21 cellular contexts compared by ENCODE assay signal in genomic region chr22:19680287-19680881, GRCh38. TPM values are rescaled to one million over a fixed set of nuclear protein-coding genes. Genes with fewer than 3 reads are reported as not detected.
DNase-seq lines count a peak whose midpoint lies in the region; FAIRE-seq and TF ChIP-seq lines count a peak whose summit lies in the region.
"Had no signal": no experiment of that assay in that cellular context is flagged by ENCODE, and none has a peak within 500 bp of the region (broad histone marks: within the 10 kb centered on the region; RNA-seq: fewer than 3 reads in every experiment).

No MANE protein-coding gene starts in this region.

- H2BK12ac ChIP-seq in H1 (ENCODE audit: low read depth, low read length): no peak overlapping the region
- H2BK12ac ChIP-seq in neuronal stem cell (ENCODE audit: low read length): peak overlapping the region; percentile 76

- WGBS in H1 (ENCODE audit: extremely low coverage in 1 of 2, insufficient coverage in 1 of 2, insufficient read length in 1 of 2, insufficient replicate concordance in 2 of 2, low coverage in 1 of 2, low lambda C conversion rate in 2 of 2, missing lambda C conversion rate in 1 of 2), 2 experiments: 92% methylated on average over 13 of the region's 16 CpGs; no CpG with 5 or more reads in 1 of the 2 experiments
- WGBS in neuronal stem cell (ENCODE audit: extremely low coverage in 2 of 2, insufficient read length in 2 of 2, insufficient replicate concordance in 1 of 2), 2 donors: no CpG with 5 or more reads among the region's 16 CpGs

- no peaks in the 10 kb centered on the region for H3K79me1 ChIP-seq in H1 (ENCODE audit: low read depth, low read length)
- H3K79me1 ChIP-seq in neuronal stem cell (ENCODE audit: low read depth, low read length): no peaks in the 10 kb centered on the region

- POLR2A ChIA-PET in H1 (lab: Charles Lee; ENCODE audit: partially characterized antibody): interaction anchor here (0.7 to 1.8 kb wide), 3 partner anchors 11 to 38 kb away, joined by 3 to 7 read pairs (median 4); no protein-coding TSS in a partner anchor

- H3K9me3 ChIP-seq in H1 (ENCODE audit: insufficient read depth in 2 of 2, low read depth in 1 of 2, low read length in 1 of 2): no peaks in the 10 kb centered on the region
- H3K9me3 ChIP-seq in neuronal stem cell (replicated peaks in 1 of 2; ENCODE audit: control insufficient read depth in 2 of 2, insufficient read depth in 1 of 2, low read depth in 1 of 2, low read length in 2 of 2): no peaks in the 10 kb centered on the region

- H3K9ac ChIP-seq in H1 (replicated peaks in 1 of 4; ENCODE audit: extremely low read depth in 1 of 4, low read depth in 3 of 4, low read length in 3 of 4): no peak overlapping the region
- no peak overlapping the region for H3K9ac ChIP-seq in neuronal stem cell (ENCODE audit: low read depth, low read length, poor library complexity)
- H3K9ac ChIP-seq: GM23248 had no signal

- TF ChIP-seq CTCF in C4-2B (conservative IDR thresholded peaks at IDR 0.05): no peak
- no peak for TF ChIP-seq CTCF in H1 (IDR thresholded peaks at IDR 0.05; ENCODE audit: control extremely low read depth in 1 of 3, insufficient read depth in 1 of 3, low read depth in 1 of 3, low read length in 3 of 3)

- H3K36me3 ChIP-seq in H1 (ENCODE audit: control insufficient read depth in 2 of 4, insufficient read depth in 4 of 4, low read length in 3 of 4) (no peaks in the 10 kb centered on the region), neuronal stem cell (replicated peaks in 1 of 2; ENCODE audit: control insufficient read depth in 2 of 2, insufficient read depth in 2 of 2, low read length in 2 of 2) (no peaks in the 10 kb centered on the region)

- H4K20me1 ChIP-seq in H1 (replicated peaks in 1 of 2; ENCODE audit: control insufficient read depth in 1 of 2, insufficient read depth in 2 of 2, low read length in 2 of 2): no peaks in the 10 kb centered on the region

- FAIRE-seq in H1 (lab: Jason Lieb, UNC) (no peak), urothelium cell line (lab: Jason Lieb, UNC) (peak; percentile 37), GM12891 (lab: Jason Lieb, UNC) (no peak)
- FAIRE-seq: A549, D721Med, G401.6, GM12892, GM18507, H54 had no signal

- no peak overlapping the region for H4K5ac ChIP-seq in H1 (ENCODE audit: insufficient read length, low read depth, low read length)

- H2AK5ac ChIP-seq in H1 (ENCODE audit: low read depth, low read length): 0 out of 2 replicates have a peak overlapping the region, but pooled peaks have one; percentile 39
- H2AK5ac ChIP-seq in neuronal stem cell (ENCODE audit: low read depth, low read length): peak overlapping the region; percentile 74

- H3K4me2 ChIP-seq in H1 (ENCODE audit: insufficient read depth in 1 of 2, low read depth in 2 of 2, low read length in 2 of 2) (no peak overlapping the region), neuronal stem cell (ENCODE audit: insufficient read depth, low read length, poor library complexity, severe bottlenecking) (no peak overlapping the region)
- H3K4me2 ChIP-seq: A549 had no signal

- H2AFZ ChIP-seq in H1 (ENCODE audit: low read length) (no peak overlapping the region), neuronal stem cell (ENCODE audit: low read length) (no peak overlapping the region)
- H2AFZ ChIP-seq: GM23248 had no signal

- no peak overlapping the region for H3K56ac ChIP-seq in H1 (replicated peaks; ENCODE audit: insufficient read length, low read depth, low read length)

- no peak overlapping the region for H2BK120ac ChIP-seq in H1 (replicated peaks; ENCODE audit: low read depth, low read length)
- H2BK120ac ChIP-seq in neuronal stem cell (ENCODE audit: low read depth, low read length): no peak overlapping the region

- H3K79me2 ChIP-seq in H1 (ENCODE audit: control insufficient read depth in 1 of 2, insufficient read depth in 2 of 2, low read length in 2 of 2): no peaks in the 10 kb centered on the region

- no peaks in the 10 kb centered on the region for H3K23me2 ChIP-seq in H1 (ENCODE audit: low read depth, low read length)

- DNase-seq in H1 (ENCODE audit: low read depth in 1 of 2, low spot score in 2 of 2) (no peak), neuronal stem cell (ENCODE audit: low spot score) (no peak), urothelium cell line (ENCODE audit: low spot score) (no peak), COLO829 (ENCODE audit: low spot score) (no peak), NCI-H1092 treated with DMSO at 0.1 percent for 48 hours (lab: John Stamatoyannopoulos, UW) (no peak), GM12891 (ENCODE audit: insufficient read length, low spot score) (no peak)
- DNase-seq: AML-193, COR-L47, HFFc6 had no signal

- H4K8ac ChIP-seq in H1 (ENCODE audit: extremely low read depth, insufficient read depth, low read length): no peak overlapping the region
- no peak overlapping the region for H4K8ac ChIP-seq in neuronal stem cell (ENCODE audit: low read depth, low read length)

- H4K91ac ChIP-seq in H1 (replicated peaks; ENCODE audit: insufficient read length, low read length) (no peak overlapping the region), neuronal stem cell (ENCODE audit: low read depth, low read length, poor library complexity) (no peak overlapping the region)

- H3K14ac ChIP-seq in H1 (ENCODE audit: insufficient read length): no peak overlapping the region
- H3K14ac ChIP-seq in neuronal stem cell (ENCODE audit: low read length): no peak overlapping the region

- no peak overlapping the region for H3K23ac ChIP-seq in H1 (ENCODE audit: insufficient read length)
- H3K23ac ChIP-seq in neuronal stem cell (ENCODE audit: low read depth, low read length, poor library complexity): peak overlapping the region; percentile 62

- no peak for TF ChIP-seq RAD21 in H1 (IDR thresholded peaks at IDR 0.05 in 1 of 2, conservative IDR thresholded peaks at IDR 0.05 in 1 of 2; ENCODE audit: low read depth in 2 of 2, low read length in 2 of 2)

- H3K18ac ChIP-seq in H1 (ENCODE audit: extremely low read depth, low read length) (no peak overlapping the region; the same call in 1 of the 2 replicates), neuronal stem cell (ENCODE audit: low read length) (peak overlapping the region; percentile 48)

- H3K27ac ChIP-seq in C4-2B: peak overlapping the region; percentile 54
- H3K27ac ChIP-seq in H1 (ENCODE audit: low read depth, low read length): no peak overlapping the region
- no peak overlapping the region for H3K27ac ChIP-seq in neuronal stem cell (replicated peaks; ENCODE audit: low read length)
- H3K27ac ChIP-seq: 22Rv1, GM23248, HL-60 had no signal

- TF ChIP-seq POLR2A in H1 (IDR thresholded peaks at IDR 0.05; ENCODE audit: control extremely low read depth in 1 of 2, low read depth in 2 of 2, low read length in 2 of 2) (no peak), GM12891 (IDR thresholded peaks at IDR 0.05; ENCODE audit: low read depth, low read length) (no peak)

- no peak for TF ChIP-seq EP300 in H1 (IDR thresholded peaks at IDR 0.05; ENCODE audit: borderline replicate concordance in 1 of 2, low read depth in 2 of 2, low read length in 2 of 2)

- CTCF ChIA-PET in H1 (lab: Charles Lee; ENCODE audit: partially characterized antibody): interaction anchor here (0.6 to 8.2 kb wide), 35 partner anchors 10 to 743 kb away, joined by 3 to 76 read pairs (median 5); partner anchors contain the start of gene GP1BB

- no peak overlapping the region for H3K4me3 ChIP-seq in H1 (ENCODE audit: extremely low read depth in 1 of 4, insufficient read depth in 2 of 4, low read depth in 3 of 4, low read length in 4 of 4)
- no peak overlapping the region for H3K4me3 ChIP-seq in neuronal stem cell (ENCODE audit: low read length in 2 of 2)
- H3K4me3 ChIP-seq: A549, GM23248 had no signal

- peaks cover 0 to 3% (median 0%) of the 10 kb centered on the region in 4 experiments; a peak in 3 of 7 replicates for H3K4me1 ChIP-seq in H1 (replicated peaks in 1 of 4; ENCODE audit: control insufficient read depth in 3 of 4, insufficient read depth in 4 of 4, low read length in 3 of 4)
- H3K4me1 ChIP-seq in neuronal stem cell (ENCODE audit: control insufficient read depth in 2 of 2, insufficient read depth in 1 of 2, low read depth in 1 of 2, low read length in 2 of 2): peaks cover 6% of the 10 kb centered on the region in 2 donors
- H3K4me1 ChIP-seq: A549 had no signal

- H2BK15ac ChIP-seq in H1 (ENCODE audit: low read length) (0 out of 2 replicates have a peak overlapping the region, but pooled peaks have one; percentile 53), neuronal stem cell (ENCODE audit: low read length) (peak overlapping the region; percentile 76)

- H3K27me3 ChIP-seq in H1 (replicated peaks in 1 of 4; ENCODE audit: control insufficient read depth in 3 of 4, extremely low read depth in 1 of 4, insufficient read depth in 3 of 4, low read length in 3 of 4): no peaks in the 10 kb centered on the region; a peak in 2 of 7 replicates
- no peaks in the 10 kb centered on the region for H3K27me3 ChIP-seq in neuronal stem cell (ENCODE audit: control insufficient read depth in 3 of 3, insufficient read depth in 3 of 3, low read depth in 1 of 3, low read length in 3 of 3)

- peak overlapping the region; percentile 72; the same call in 1 of the 2 replicates for H2BK20ac ChIP-seq in H1 (ENCODE audit: low read length)

- H3K4ac ChIP-seq in H1 (replicated peaks; ENCODE audit: insufficient read length, low read depth, low read length) (no peak overlapping the region), neuronal stem cell (ENCODE audit: low read length) (no peak overlapping the region)

- H2BK5ac ChIP-seq in H1 (ENCODE audit: low read depth, low read length) (no peak overlapping the region), neuronal stem cell (ENCODE audit: low read length) (no peak overlapping the region)

RNA-seq across cellular contexts. Expression of gene SEPTIN5, which starts 33.9 kb away (rescaled TPM):
- total RNA-seq in H1 (2021; fragmentation: NEBNext Ultra II Directional; extraction: Animal tissue kit (Norgen Biotek cat#: 25700)): 7.8 and 8.6 TPM in 2 replicates
- polyA plus RNA-seq in H1 (2011; rRNA removed): 6.0 and 9.1 TPM in 2 replicates
- polyA plus RNA-seq in H1 (2011; cell fraction: cytosol; rRNA removed): 6.7 TPM
- 18.5 TPM for polyA plus RNA-seq in H1 (2011; cell fraction: nucleus; rRNA removed)
- 5.8 to 13.4 TPM (median 10.9 TPM) in 4 replicates for polyA plus RNA-seq in H1 (2012, experiment 1 of 2)
- 8.4 TPM for polyA plus RNA-seq in H1 (2012, experiment 2 of 2)
- 9.7 TPM for polyA plus RNA-seq in H1 (2013, experiment 1 of 2)
- 9.0 TPM for polyA plus RNA-seq in H1 (2013, experiment 2 of 2)
- polyA minus RNA-seq in H1 (2011; rRNA and poly(A)+ RNA removed): 7.3 and 8.0 TPM in 2 replicates
- polyA minus RNA-seq in H1 (2011; cell fraction: cytosol; rRNA and poly(A)+ RNA removed): 2.3 TPM
- polyA minus RNA-seq in H1 (2011; cell fraction: nucleus; rRNA and poly(A)+ RNA removed): 8.8 TPM
- 23.1 TPM for polyA plus RNA-seq in neuronal stem cell (2013, experiment 1 of 2)
- 21.3 TPM for polyA plus RNA-seq in neuronal stem cell (2013, experiment 2 of 2)
- polyA plus RNA-seq in GM12891 (2012; ENCODE audit: low read depth, missing spikeins): 0.74 TPM
- total RNA-seq: CD4-positive, alpha-beta memory T cell had no signal
- polyA plus RNA-seq: CD4-positive, alpha-beta memory T cell had no signal

RNA-seq across cellular contexts. Expression of gene GP1BB, which starts 43.0 kb away (rescaled TPM):
- total RNA-seq in H1 (2021; fragmentation: NEBNext Ultra II Directional; extraction: Animal tissue kit (Norgen Biotek cat#: 25700)): not detected in 2 replicates
- 0.36 and 0.66 TPM in 2 replicates for polyA plus RNA-seq in H1 (2011; rRNA removed)
- polyA plus RNA-seq in H1 (2011; cell fraction: cytosol; rRNA removed): 0.27 TPM
- polyA plus RNA-seq in H1 (2011; cell fraction: nucleus; rRNA removed): 2.4 TPM
- 0.38 to 0.69 TPM (median 0.55 TPM) in 3 of 4 replicates, not detected in the other for polyA plus RNA-seq in H1 (2012, experiment 1 of 2)
- polyA plus RNA-seq in H1 (2012, experiment 2 of 2): not detected
- 0.36 TPM for polyA plus RNA-seq in H1 (2013, experiment 1 of 2)
- polyA plus RNA-seq in H1 (2013, experiment 2 of 2): 0.83 TPM
- not detected in 2 replicates for polyA minus RNA-seq in H1 (2011; rRNA and poly(A)+ RNA removed)
- polyA minus RNA-seq in H1 (2011; cell fraction: cytosol; rRNA and poly(A)+ RNA removed): not detected
- polyA minus RNA-seq in H1 (2011; cell fraction: nucleus; rRNA and poly(A)+ RNA removed): 0.60 TPM
- 2.5 TPM for polyA plus RNA-seq in neuronal stem cell (2013, experiment 1 of 2)
- 2.6 TPM for polyA plus RNA-seq in neuronal stem cell (2013, experiment 2 of 2)
- not detected for polyA plus RNA-seq in GM12891 (2012; ENCODE audit: low read depth, missing spikeins)
- total RNA-seq: CD4-positive, alpha-beta memory T cell; HT1080 had no signal
- polyA plus RNA-seq: CD4-positive, alpha-beta memory T cell had no signal
